ENCODE assay signal across 10 cellular contexts in the genomic region with DNA sequence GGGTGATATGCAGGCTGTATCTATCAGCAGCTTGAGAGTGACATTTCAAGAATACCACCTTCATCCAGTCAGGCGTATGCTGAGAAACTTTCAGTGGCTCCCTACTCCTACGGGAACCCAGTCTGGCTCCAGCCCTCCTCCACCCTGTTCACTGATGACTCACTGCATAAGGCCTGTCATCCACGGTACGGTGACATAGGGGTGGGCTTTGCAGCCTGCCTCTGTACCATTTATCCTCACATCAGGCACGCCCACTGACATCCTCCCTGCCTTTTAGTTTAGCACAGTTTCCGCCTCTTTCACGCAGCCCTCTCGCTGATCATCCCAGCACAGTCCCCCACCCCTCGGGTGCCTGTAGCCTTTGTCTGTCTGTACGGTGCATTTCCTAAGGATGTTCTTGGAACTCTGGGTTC.
DNase-seq lines count a peak whose midpoint lies in the region; FAIRE-seq and TF ChIP-seq lines count a peak whose summit lies in the region.
"Had no signal": no experiment of that assay in that cellular context is flagged by ENCODE, and none has a peak within 500 bp of the region (broad histone marks: within the 10 kb centered on the region; RNA-seq: fewer than 3 reads in every experiment).

No MANE protein-coding gene starts in this region.

- DNase-seq in NCI-H226, result peak; percentile 73
- peak; percentile 26 for DNase-seq in activated T-helper 1 cell treated with Interleukin-2 at 50 U/mL for 16 hours (ENCODE audit: low read depth)
- peak; percentile 45 for DNase-seq in iris pigment epithelial cell (ENCODE audit: low read depth)
- DNase-seq in stimulated activated CD8-positive, alpha-beta memory T cell treated with anti-CD3 and anti-CD28 coated beads, Interleukin-2, amount 100 ng/mL, for 48 hours (ENCODE audit: low read depth in 2 of 2), result peak; percentile 49 to 54
- no peak for DNase-seq in GM13977 (ENCODE audit: low spot score)
- no peak for DNase-seq in GM19240 (ENCODE audit: insufficient read length, low spot score)
- DNase-seq in NCI-H2171 treated with DMSO at 0.1 percent for 48 hours (lab: John Stamatoyannopoulos, UW), result no peak
- DNase-seq in urothelium cell line (ENCODE audit: low spot score), result no peak
- DNase-seq: left cardiac atrium had no signal

- TF ChIP-seq CTCF in GM13977 (IDR thresholded peaks at IDR 0.05; ENCODE audit: extremely low read depth, insufficient read depth, missing control alignments), result no peak

- in situ Hi-C loops in GM13977 (cut with MboI; ENCODE audit: low pct_unique_long_range_greater_than_20kb, low sequenced_read_pairs, unreplicated experiment), result no loop called here

- FAIRE-seq in urothelium cell line (lab: Jason Lieb, UNC), result no peak
- FAIRE-seq: GM12891 had no signal

Comparison
In these comparisons a context has a peak if more than half of its experiments do, and no peak if none do; other contexts are left out.
1. DNase-seq: peak in NCI-H226 (single experiment), activated T-helper 1 cell treated with Interleukin-2 at 50 U/mL for 16 hours (single experiment), iris pigment epithelial cell (single experiment) and stimulated activated CD8-positive, alpha-beta memory T cell treated with anti-CD3 and anti-CD28 coated beads, Interleukin-2, amount 100 ng/mL, for 48 hours (2 of 2); none in GM13977 (single experiment), GM19240 (single experiment), NCI-H2171 treated with DMSO at 0.1 percent for 48 hours (single experiment) and urothelium cell line (single experiment).